In the genomic region with DNA sequence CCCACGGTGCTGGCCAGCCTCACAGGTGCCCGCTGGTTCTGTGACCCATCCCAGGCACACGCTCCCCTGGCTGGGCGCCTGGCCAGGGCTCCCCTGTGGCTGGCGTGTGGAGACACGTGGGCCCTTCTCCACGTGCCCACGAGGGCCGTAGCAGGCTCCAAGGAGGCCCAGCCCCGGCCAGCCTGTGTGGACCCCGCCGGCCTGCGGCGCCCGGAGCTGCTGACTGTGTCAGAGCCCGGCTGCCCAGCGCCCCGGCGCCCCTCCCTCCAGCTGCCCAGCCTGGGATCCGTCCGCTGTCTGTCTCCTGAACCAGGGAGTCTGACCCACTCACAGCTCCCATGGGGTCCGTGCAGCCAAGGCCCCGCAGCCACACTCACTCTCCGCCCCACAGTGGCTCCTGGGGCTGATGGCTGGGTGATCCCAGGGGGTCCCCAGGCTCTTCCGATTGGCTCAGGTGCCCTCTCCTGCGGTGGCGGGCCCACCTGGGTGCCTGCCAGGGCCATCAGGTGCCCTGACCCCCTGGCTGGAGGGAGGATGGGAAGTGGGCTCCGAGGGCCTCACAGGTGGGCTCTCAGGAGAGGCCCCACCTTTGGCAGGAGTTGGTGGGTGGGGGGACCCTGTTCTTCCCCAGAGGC, we compare ENCODE assay signal across 20 cellular contexts. TPM values are rescaled to one million over a fixed set of nuclear protein-coding genes. Genes with fewer than 3 reads are reported as not detected.
"Had no signal": no experiment of that assay in that cellular context is flagged by ENCODE, and none has a peak within 500 bp of the region (broad histone marks: within the 10 kb centered on the region; RNA-seq: fewer than 3 reads in every experiment).

No MANE protein-coding gene starts in this region.

- H3K27ac ChIP-seq: esophagus squamous epithelium, testis had no signal

- DNase-seq: activated CD4-positive, alpha-beta memory T cell treated with anti-CD3 and anti-CD28 coated beads for 36 hours; activated CD4-positive, alpha-beta T cell treated with anti-CD3 and anti-CD28 coated beads for 36 hours; activated naive CD4-positive, alpha-beta T cell; activated naive CD8-positive, alpha-beta T cell treated with anti-CD3 and anti-CD28 coated beads for 36 hours; activated T-cell treated with anti-CD3 and anti-CD28 coated beads, Interleukin-2, amount 50 U/mL, for 1 hour; amniotic stem cell; effector memory CD8-positive, alpha-beta T cell; esophagus squamous epithelium; midbrain; nucleus accumbens; stimulated activated CD4-positive, alpha-beta T cell treated with anti-CD3 and anti-CD28 coated beads, Interleukin-2, amount 100 ng/mL, for 24 hours; stimulated activated naive CD8-positive, alpha-beta T cell treated with anti-CD3 and anti-CD28 coated beads, Interleukin-15, amount 100 ng/mL, for 72 hours; testis had no signal

- H3K36me3 Mint-ChIP-seq: activated naive CD8-positive, alpha-beta T cell treated with anti-CD3 and anti-CD28 coated beads for 36 hours; type B pancreatic cell had no signal

- H3K9me3 ChIP-seq: esophagus squamous epithelium, testis had no signal

- H3K27ac Mint-ChIP-seq: activated CD4-positive, alpha-beta memory T cell treated with anti-CD3 and anti-CD28 coated beads for 36 hours; activated CD4-positive, alpha-beta T cell treated with anti-CD3 and anti-CD28 coated beads for 36 hours; activated naive CD8-positive, alpha-beta T cell treated with anti-CD3 and anti-CD28 coated beads for 36 hours; activated T-helper 17 cell treated with anti-CD3 and anti-CD28 coated beads, Interleukin-2, amount 50 U/mL, for 72 hours; nephron; T-helper 2 cell treated with Interferon-gamma antibody and Interleukin-4, amounts not matched to agents 5 μg/mL and 100 μg/mL, for 36 hours; type B pancreatic cell had no signal

- H3K4me3 Mint-ChIP-seq: activated CD4-positive, alpha-beta memory T cell treated with anti-CD3 and anti-CD28 coated beads for 36 hours; activated CD4-positive, alpha-beta T cell treated with anti-CD3 and anti-CD28 coated beads for 36 hours; activated naive CD8-positive, alpha-beta T cell treated with anti-CD3 and anti-CD28 coated beads for 36 hours; activated T-helper 17 cell treated with anti-CD3 and anti-CD28 coated beads, Interleukin-2, amount 50 U/mL, for 72 hours; effector memory CD8-positive, alpha-beta T cell; nephron; stimulated activated naive CD8-positive, alpha-beta T cell treated with anti-CD3 and anti-CD28 coated beads, Interleukin-15, amount 100 ng/mL, for 72 hours; T-helper 2 cell treated with Interferon-gamma antibody and Interleukin-4, amounts not matched to agents 5 μg/mL and 100 μg/mL, for 36 hours; type B pancreatic cell had no signal

- H3K27me3 Mint-ChIP-seq: activated CD4-positive, alpha-beta memory T cell treated with anti-CD3 and anti-CD28 coated beads for 36 hours; activated CD4-positive, alpha-beta T cell treated with anti-CD3 and anti-CD28 coated beads for 36 hours; activated naive CD8-positive, alpha-beta T cell treated with anti-CD3 and anti-CD28 coated beads for 36 hours; activated T-helper 17 cell treated with anti-CD3 and anti-CD28 coated beads, Interleukin-2, amount 50 U/mL, for 72 hours; effector memory CD8-positive, alpha-beta T cell; stimulated activated naive CD8-positive, alpha-beta T cell treated with anti-CD3 and anti-CD28 coated beads, Interleukin-15, amount 100 ng/mL, for 72 hours; type B pancreatic cell had no signal

- H3K4me3 ChIP-seq: esophagus squamous epithelium, lung, testis had no signal

- H3K4me1 Mint-ChIP-seq: activated CD4-positive, alpha-beta T cell treated with anti-CD3 and anti-CD28 coated beads for 36 hours; activated naive CD8-positive, alpha-beta T cell treated with anti-CD3 and anti-CD28 coated beads for 36 hours; activated T-helper 17 cell treated with anti-CD3 and anti-CD28 coated beads, Interleukin-2, amount 50 U/mL, for 72 hours had no signal

- H3K9me3 Mint-ChIP-seq: activated CD4-positive, alpha-beta memory T cell treated with anti-CD3 and anti-CD28 coated beads for 36 hours; activated naive CD8-positive, alpha-beta T cell treated with anti-CD3 and anti-CD28 coated beads for 36 hours; activated T-helper 17 cell treated with anti-CD3 and anti-CD28 coated beads, Interleukin-2, amount 50 U/mL, for 72 hours; effector memory CD8-positive, alpha-beta T cell; nephron; stimulated activated naive CD8-positive, alpha-beta T cell treated with anti-CD3 and anti-CD28 coated beads, Interleukin-15, amount 100 ng/mL, for 72 hours; T-helper 2 cell treated with Interferon-gamma antibody and Interleukin-4, amounts not matched to agents 5 μg/mL and 100 μg/mL, for 36 hours; type B pancreatic cell had no signal

- H3K27me3 ChIP-seq: esophagus squamous epithelium, testis had no signal

RNA-seq across cellular contexts. Expression of a gene that starts 9.6 kb away (rescaled TPM):
- total RNA-seq: activated CD4-positive, alpha-beta memory T cell treated with anti-CD3 and anti-CD28 coated beads for 36 hours; activated T-helper 17 cell treated with anti-CD3 and anti-CD28 coated beads, Interleukin-2, amount 50 U/mL, for 72 hours; posterior vena cava; skeletal muscle tissue had no signal
